Comparison of ENCODE assay signal across 22 cellular contexts in the genomic region with DNA sequence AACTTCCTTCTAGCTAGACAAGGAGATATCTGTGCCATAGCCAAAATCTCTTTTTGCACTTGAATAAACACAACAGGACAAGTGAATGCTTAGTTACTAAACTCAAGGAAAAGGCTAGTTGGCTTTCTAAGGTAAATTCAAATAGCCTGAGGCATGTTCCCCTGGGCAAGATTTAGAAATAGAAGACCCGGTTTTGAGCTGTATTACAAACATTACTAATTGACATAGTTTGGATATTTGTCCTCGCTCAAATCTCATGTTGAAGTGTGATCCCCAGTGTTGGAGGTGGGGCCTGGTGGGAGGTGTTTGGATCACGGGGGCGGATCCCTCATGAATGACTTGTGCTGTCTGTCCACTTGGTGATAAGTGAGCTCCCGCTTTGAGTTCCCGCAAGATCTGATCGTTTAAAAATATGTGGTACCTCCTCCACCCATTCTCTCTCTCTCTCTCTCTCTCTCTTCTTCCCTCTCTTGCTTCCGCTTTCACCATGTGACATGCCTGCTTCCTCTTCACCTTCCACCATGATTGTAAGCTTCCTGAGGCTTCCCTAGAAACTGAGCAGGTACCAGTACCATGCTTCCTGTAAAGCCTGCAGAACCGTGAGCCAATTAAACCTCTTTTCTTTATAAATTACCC. TPM values are rescaled to one million over a fixed set of nuclear protein-coding genes. Genes with fewer than 3 reads are reported as not detected.
DNase-seq lines count a peak whose midpoint lies in the region; ATAC-seq and TF ChIP-seq lines count a peak whose summit lies in the region.
"Had no signal": no experiment of that assay in that cellular context is flagged by ENCODE, and none has a peak within 500 bp of the region (broad histone marks: within the 10 kb centered on the region; RNA-seq: fewer than 3 reads in every experiment).

No MANE protein-coding gene starts in this region.

- H3K27me3 Mint-ChIP-seq in endodermal cell (ENCODE audit: insufficient read depth) (no peaks in the 10 kb centered on the region), nephron (ENCODE audit: low read depth) (no peaks in the 10 kb centered on the region)

- POLR2A ChIA-PET in IMR-90 (lab: Charles Lee; ENCODE audit: unreplicated experiment): no interaction called here

- no peak for DNase-seq in IMR-90
- no peak for DNase-seq in RWPE2 (ENCODE audit: low spot score)
- DNase-seq in endodermal cell: no peak
- DNase-seq in stimulated activated naive CD4-positive, alpha-beta T cell (lab: John Stamatoyannopoulos, UW): no peak
- no peak for DNase-seq in HPDE6-E6E7 (ENCODE audit: extremely low spot score)
- DNase-seq in upper lobe of right lung: no peak
- DNase-seq: C1 segment of cervical spinal cord; Caco-2; CD8-positive, alpha-beta T cell; Karpas-422; NCI-H1092 treated with DMSO at 0.1 percent for 48 hours; NCI-H1436; NCI-H1930; NCI-H446; NCI-H524 treated with DMSO at 0.1 percent for 48 hours; NCI-H82; SIG-M5 had no signal

- peak overlapping the region; percentile 49; the same call in 1 of the 2 replicates for H2AK5ac ChIP-seq in IMR-90 (ENCODE audit: low read depth, low read length)

- no peak overlapping the region for H3K4me2 ChIP-seq in IMR-90 (ENCODE audit: low read depth, low read length)

- peaks cover 16% of the 10 kb centered on the region for H3K9me1 ChIP-seq in IMR-90 (ENCODE audit: insufficient read depth, low read length)

- H3K27ac Mint-ChIP-seq in endodermal cell (peak overlapping the region; percentile 15), nephron (no peak overlapping the region)
- H3K27ac Mint-ChIP-seq: CD8-positive, alpha-beta T cell had no signal

- H3K36me3 Mint-ChIP-seq in endodermal cell (ENCODE audit: low read depth) (no peaks in the 10 kb centered on the region), nephron (ENCODE audit: low read depth) (peaks cover 4% of the 10 kb centered on the region)

- H2BK20ac ChIP-seq in IMR-90 (ENCODE audit: low read depth, low read length): peak overlapping the region; percentile 30; the same call in 1 of the 2 replicates

- H3K18ac ChIP-seq in IMR-90 (ENCODE audit: low read depth, low read length): no peak overlapping the region; the same call in 1 of the 2 replicates

- 0 out of 2 replicates have a peak overlapping the region, but pooled peaks have one; percentile 55 for H4K91ac ChIP-seq in IMR-90 (ENCODE audit: insufficient read depth, low read depth, low read length)

- H3K27ac ChIP-seq in IMR-90 (ENCODE audit: insufficient read depth, low read length): no peak overlapping the region
- H3K27ac ChIP-seq in RWPE2 (ENCODE audit: poor library complexity, severe bottlenecking): peak overlapping the region; percentile 98
- no peak overlapping the region for H3K27ac ChIP-seq in endodermal cell (ENCODE audit: low read depth, low read length)
- H3K27ac ChIP-seq in upper lobe of right lung: no peak overlapping the region
- H3K27ac ChIP-seq: SK-N-MC had no signal

- no peak overlapping the region for H3K4me3 ChIP-seq in IMR-90 (ENCODE audit: insufficient read depth, low read depth, low read length)
- H3K4me3 ChIP-seq in RWPE2 (ENCODE audit: severe bottlenecking): no peak overlapping the region
- no peak overlapping the region for H3K4me3 ChIP-seq in endodermal cell (ENCODE audit: low read length)
- H3K4me3 ChIP-seq in upper lobe of right lung: no peak overlapping the region
- H3K4me3 ChIP-seq: GM12878, SK-N-MC had no signal

- CTCF ChIA-PET in IMR-90 (lab: Yijun Ruan, JAX): no interaction called here

- no CpG with 5 or more reads among the region's 9 CpGs for WGBS in IMR-90 (ENCODE audit: extremely low coverage in 2 of 2, insufficient read length in 1 of 2), 2 experiments
- 91 to 93% methylated on average over 4 to 9 of the region's 9 CpGs for WGBS in endodermal cell (ENCODE audit: insufficient coverage in 1 of 2, insufficient read length in 1 of 2), 2 experiments

- H3K4me1 ChIP-seq in IMR-90 (ENCODE audit: control insufficient read depth, insufficient read depth, low read length): peaks cover 17% of the 10 kb centered on the region
- peaks cover 51% of the 10 kb centered on the region for H3K4me1 ChIP-seq in RWPE2 (ENCODE audit: insufficient read depth, poor library complexity, severe bottlenecking)
- no peaks in the 10 kb centered on the region for H3K4me1 ChIP-seq in endodermal cell (ENCODE audit: control insufficient read depth, insufficient read depth, low read length)
- H3K4me1 ChIP-seq in upper lobe of right lung: peaks cover 5% of the 10 kb centered on the region
- H3K4me1 ChIP-seq: Caco-2 had no signal

- peaks cover 17 to 21% of the 10 kb centered on the region in 2 experiments for H3K79me1 ChIP-seq in IMR-90 (ENCODE audit: low read depth in 1 of 2, low read length in 2 of 2)

- no peak for TF ChIP-seq CTCF in IMR-90 (conservative IDR thresholded peaks at IDR 0.05; ENCODE audit: low read depth, low read length)
- no peak for TF ChIP-seq CTCF in RWPE2 (IDR thresholded peaks at IDR 0.05; ENCODE audit: poor library complexity, severe bottlenecking)
- TF ChIP-seq CTCF in endodermal cell (conservative IDR thresholded peaks at IDR 0.05): no peak
- TF ChIP-seq CTCF in nephron (IDR thresholded peaks at IDR 0.05; ENCODE audit: unreplicated experiment in 3 of 3): no peak
- no peak for TF ChIP-seq CTCF in upper lobe of right lung (IDR thresholded peaks at IDR 0.05)

- no peak for TF ChIP-seq RAD21 in IMR-90 (IDR thresholded peaks at IDR 0.05; ENCODE audit: low read length)

- H3K36me3 ChIP-seq in IMR-90 (ENCODE audit: control insufficient read depth, insufficient read depth, low read length) (no peaks in the 10 kb centered on the region), RWPE2 (ENCODE audit: low read depth) (no peaks in the 10 kb centered on the region), endodermal cell (ENCODE audit: control insufficient read depth, insufficient read depth, low read length) (no peaks in the 10 kb centered on the region), upper lobe of right lung (no peaks in the 10 kb centered on the region)

- H3K9me3 Mint-ChIP-seq in endodermal cell: no peaks in the 10 kb centered on the region
- peaks cover 2% of the 10 kb centered on the region for H3K9me3 Mint-ChIP-seq in nephron
- H3K9me3 Mint-ChIP-seq: CD8-positive, alpha-beta T cell had no signal

- H4K8ac ChIP-seq in IMR-90 (ENCODE audit: low read depth in 2 of 2, low read length in 2 of 2): no peak overlapping the region; a peak in 1 of 4 replicates

- H3K56ac ChIP-seq in IMR-90 (ENCODE audit: extremely low read depth, insufficient read depth, low read length): no peak overlapping the region

- peak overlapping the region; percentile 44; the same call in 1 of the 2 replicates for H2BK120ac ChIP-seq in IMR-90 (ENCODE audit: low read depth, low read length)

- no peak overlapping the region for H3K23ac ChIP-seq in IMR-90 (ENCODE audit: low read depth, low read length)

- in situ Hi-C loops in IMR-90 (cut with MboI; ENCODE audit: low sequenced_read_pairs): no loop called here

- peak overlapping the region; percentile 44; the same call in 1 of the 3 replicates for H2BK15ac ChIP-seq in IMR-90 (ENCODE audit: low read depth, low read length)

- H3K14ac ChIP-seq in IMR-90 (replicated peaks; ENCODE audit: low read depth, low read length): no peak overlapping the region

- no peak for TF ChIP-seq POLR2A in IMR-90 (IDR thresholded peaks at IDR 0.05; ENCODE audit: low read depth, low read length)

- peak overlapping the region; percentile 20; the same call in 1 of the 2 replicates for H3K4ac ChIP-seq in IMR-90 (ENCODE audit: low read depth, low read length)

- peak overlapping the region; percentile 46 for H2BK5ac ChIP-seq in IMR-90 (ENCODE audit: low read depth, low read length, poor library complexity, severe bottlenecking)

- BruUV-seq in IMR-90 (replicated peaks; lab: Mats Ljungman, UMichigan): no TSS peak

- H3K4me3 Mint-ChIP-seq in endodermal cell: no peak overlapping the region
- H3K4me3 Mint-ChIP-seq in nephron: peak overlapping the region; percentile 41 to 75 (median 49)
- H3K4me3 Mint-ChIP-seq: CD8-positive, alpha-beta T cell had no signal

- no peak overlapping the region for H2AK9ac ChIP-seq in IMR-90 (replicated peaks; ENCODE audit: low read depth, low read length, poor library complexity)

- H2AFZ ChIP-seq in IMR-90 (replicated peaks; ENCODE audit: low read length, poor library complexity): no peak overlapping the region

- no peak overlapping the region for H3K9ac ChIP-seq in IMR-90 (ENCODE audit: low read depth, low read length)
- no peak overlapping the region for H3K9ac ChIP-seq in endodermal cell (ENCODE audit: extremely low read depth, low read length, poor library complexity, severe bottlenecking)

- peaks cover 9% of the 10 kb centered on the region for H3K4me1 Mint-ChIP-seq in endodermal cell
- peaks cover 20% of the 10 kb centered on the region for H3K4me1 Mint-ChIP-seq in nephron

- intact Hi-C loops in IMR-90 (cut with micrococcal nuclease): no loop called here
- intact Hi-C loops in upper lobe of right lung (cut with DNase I): no loop called here

- no peaks in the 10 kb centered on the region for H4K20me1 ChIP-seq in IMR-90 (ENCODE audit: insufficient read depth, low read length)

- H3K27me3 ChIP-seq in IMR-90 (ENCODE audit: control insufficient read depth, insufficient read depth, low read length): no peaks in the 10 kb centered on the region
- H3K27me3 ChIP-seq in RWPE2 (ENCODE audit: insufficient read depth, poor library complexity, severe bottlenecking): no peaks in the 10 kb centered on the region
- H3K27me3 ChIP-seq in endodermal cell (ENCODE audit: control insufficient read depth, insufficient read depth, low read length, poor library complexity, severe bottlenecking): no peaks in the 10 kb centered on the region
- H3K27me3 ChIP-seq in upper lobe of right lung: no peaks in the 10 kb centered on the region

- H3K9me3 ChIP-seq in IMR-90 (ENCODE audit: control insufficient read depth, insufficient read depth, low read length): no peaks in the 10 kb centered on the region
- H3K9me3 ChIP-seq in RWPE2 (ENCODE audit: severe bottlenecking): no peaks in the 10 kb centered on the region
- H3K9me3 ChIP-seq in endodermal cell (ENCODE audit: control insufficient read depth, low read length): no peaks in the 10 kb centered on the region
- H3K9me3 ChIP-seq in upper lobe of right lung: no peaks in the 10 kb centered on the region
- H3K9me3 ChIP-seq: Caco-2 had no signal

- dilution Hi-C loops in IMR-90 (cut with HindIII; ENCODE audit: low sequenced_read_pairs, unreplicated experiment): no loop called here

- H4K5ac ChIP-seq in IMR-90 (ENCODE audit: low read depth, low read length): no peak overlapping the region; the same call in 1 of the 2 replicates

- ATAC-seq in IMR-90 (ENCODE audit: low read depth) (no peak), RWPE2 (ENCODE audit: low read depth) (no peak), GM21576 (IDR thresholded peaks at IDR 0.05; ENCODE audit: unreplicated experiment) (no peak), upper lobe of right lung (no peak)
- ATAC-seq: CD8-positive, alpha-beta T cell; GM12878; Panc1 had no signal

RNA-seq across cellular contexts. Expression of gene KBTBD6, which starts 3.9 kb away (rescaled TPM):
- total RNA-seq in IMR-90 (2012; rRNA removed) (14.7 and 18.3 TPM in 2 replicates), endodermal cell (10 to 100 TPM in 1 of 2 donors, 1 to 10 TPM in 1; 8.5 to 10.2 TPM), upper lobe of right lung (5.7 TPM)
- 3.0 and 3.6 TPM in 2 replicates for polyA plus RNA-seq in IMR-90 (2012; rRNA removed)
- polyA plus RNA-seq in IMR-90 (2012; cell fraction: cytosol; rRNA removed): 2.0 and 2.3 TPM in 2 replicates
- polyA plus RNA-seq in IMR-90 (2012; cell fraction: nucleus; rRNA removed; ENCODE audit: low replicate concordance): 0.98 and 1.2 TPM in 2 replicates
- 13.9 TPM for polyA plus RNA-seq in endodermal cell (2013, experiment 1 of 2)
- 13.8 TPM for polyA plus RNA-seq in endodermal cell (2013, experiment 2 of 2)

RNA-seq across cellular contexts. Expression of gene KBTBD7, which starts 57.9 kb away (rescaled TPM):
- total RNA-seq in IMR-90 (2012; rRNA removed) (7.9 and 9.4 TPM in 2 replicates), endodermal cell (10 to 100 TPM; 11.7 to 15.9 TPM), upper lobe of right lung (7.8 TPM)
- 1.8 and 2.1 TPM in 2 replicates for polyA plus RNA-seq in IMR-90 (2012; rRNA removed)
- polyA plus RNA-seq in IMR-90 (2012; cell fraction: cytosol; rRNA removed): 1.0 and 1.5 TPM in 2 replicates
- polyA plus RNA-seq in IMR-90 (2012; cell fraction: nucleus; rRNA removed; ENCODE audit: low replicate concordance): 0.66 and 0.91 TPM in 2 replicates
- polyA plus RNA-seq in endodermal cell (2013, experiment 1 of 2): 9.4 TPM
- polyA plus RNA-seq in endodermal cell (2013, experiment 2 of 2): 9.2 TPM
